In genomic region chr14:103008768-103009342, GRCh38 we compare ENCODE assay signal across 12 cellular contexts. TPM values are rescaled to one million over a fixed set of nuclear protein-coding genes. Genes with fewer than 3 reads are reported as not detected.
DNase-seq lines count a peak whose midpoint lies in the region; ATAC-seq and TF ChIP-seq lines count a peak whose summit lies in the region.
"Had no signal": no experiment of that assay in that cellular context is flagged by ENCODE, and none has a peak within 500 bp of the region (broad histone marks: within the 10 kb centered on the region; RNA-seq: fewer than 3 reads in every experiment).

No MANE protein-coding gene starts in this region.

- no peaks in the 10 kb centered on the region for H3K27me3 ChIP-seq in layer of hippocampus (ENCODE audit: control insufficient read depth, insufficient read depth, low read length)

- H3K4me3 ChIP-seq in AG10803 (ENCODE audit: low read length), result no peak overlapping the region
- no peak overlapping the region for H3K4me3 ChIP-seq in cardiac fibroblast (replicated peaks in 1 of 2; ENCODE audit: low read depth in 2 of 2, low read length in 2 of 2)
- H3K4me3 ChIP-seq: skin epidermis had no signal

- no peak for ATAC-seq in HG03432 (IDR thresholded peaks at IDR 0.05; ENCODE audit: unreplicated experiment)
- ATAC-seq in GM21381 (IDR thresholded peaks at IDR 0.05; ENCODE audit: unreplicated experiment), result no peak
- ATAC-seq: activated naive CD8-positive, alpha-beta T cell treated with anti-CD3 and anti-CD28 coated beads, Interleukin-2, amount 50 U/mL, for 24 hours had no signal

- no peak overlapping the region for H3K4me3 Mint-ChIP-seq in CD14-positive monocyte
- H3K4me3 Mint-ChIP-seq: activated naive CD8-positive, alpha-beta T cell treated with anti-CD3 and anti-CD28 coated beads, Interleukin-2, amount 50 U/mL, for 24 hours had no signal

- peaks cover 4% of the 10 kb centered on the region for H3K4me1 Mint-ChIP-seq in CD14-positive monocyte
- H3K4me1 Mint-ChIP-seq: activated naive CD8-positive, alpha-beta T cell treated with anti-CD3 and anti-CD28 coated beads, Interleukin-2, amount 50 U/mL, for 24 hours had no signal

- peak overlapping the region; percentile 6 for H3K27ac ChIP-seq in layer of hippocampus (ENCODE audit: low read depth, low read length)
- H3K27ac ChIP-seq: C4-2B had no signal

- peak; percentile 57 for DNase-seq in AG10803 (ENCODE audit: low read depth)
- DNase-seq in NCI-H1092 (lab: John Stamatoyannopoulos, UW), result peak; percentile 18
- peak; percentile 67 to 84 for DNase-seq in cardiac fibroblast (ENCODE audit: low read depth in 2 of 2)
- no peak for DNase-seq in CD14-positive monocyte (ENCODE audit: low spot score)
- no peak for DNase-seq in effector CD8-positive, alpha-beta T cell (lab: John Stamatoyannopoulos, UW)
- DNase-seq: activated naive CD8-positive, alpha-beta T cell treated with anti-CD3 and anti-CD28 coated beads, Interleukin-2, amount 50 U/mL, for 24 hours; OCI-M1 had no signal

- peak overlapping the region in 1 of 7 donors; percentile 27 for H3K27ac Mint-ChIP-seq in CD14-positive monocyte
- H3K27ac Mint-ChIP-seq: activated naive CD8-positive, alpha-beta T cell treated with anti-CD3 and anti-CD28 coated beads, Interleukin-2, amount 50 U/mL, for 24 hours had no signal

- intact Hi-C loops in CD14-positive monocyte (cut with micrococcal nuclease), result no loop called here

- H3K36me3 Mint-ChIP-seq in CD14-positive monocyte, result peaks cover 34 to 36% of the 10 kb centered on the region in 2 donors

- TF ChIP-seq CTCF in AG10803 (conservative IDR thresholded peaks at IDR 0.05; ENCODE audit: low read length) (no peak), cardiac fibroblast (IDR thresholded peaks at IDR 0.05; ENCODE audit: low read depth, low read length) (no peak), CD14-positive monocyte (IDR thresholded peaks at IDR 0.05) (no peak)

- H3K27me3 Mint-ChIP-seq in CD14-positive monocyte (ENCODE audit: low read depth in 3 of 3), result peaks cover 0 to 6% (median 2%) of the 10 kb centered on the region in 3 donors
- H3K27me3 Mint-ChIP-seq: activated naive CD8-positive, alpha-beta T cell treated with anti-CD3 and anti-CD28 coated beads, Interleukin-2, amount 50 U/mL, for 24 hours had no signal

- H3K9me3 Mint-ChIP-seq in CD14-positive monocyte, result no peaks in the 10 kb centered on the region
- H3K9me3 Mint-ChIP-seq: activated naive CD8-positive, alpha-beta T cell treated with anti-CD3 and anti-CD28 coated beads, Interleukin-2, amount 50 U/mL, for 24 hours had no signal

RNA-seq across cellular contexts. Expression of gene CDC42BPB, which starts 48.5 kb away (rescaled TPM):
- under 1 TPM; 0.25 to 0.60 TPM for polyA plus RNA-seq in CD14-positive monocyte

Comparison
In these comparisons a context has a peak if more than half of its experiments do, and no peak if none do; other contexts are left out.
1. DNase-seq: peak in AG10803 (single experiment), NCI-H1092 (single experiment) and cardiac fibroblast (2 of 2); none in CD14-positive monocyte (single experiment) and effector CD8-positive, alpha-beta T cell (single experiment).